ENCODE assay signal across 1 cellular context in genomic region chr11:61158691-61159381, GRCh38.
TF ChIP-seq lines count a peak whose summit lies in the region.

No MANE protein-coding gene starts in this region.

TF ChIP-seq in GM12878, 131 proteins besides CTCF, POLR2A, EP300 and RAD21 (continues in another document):
- no peak for TF ChIP-seq TCF12 (IDR thresholded peaks at IDR 0.05; ENCODE audit: low read depth, low read length)
- TF ChIP-seq BMI1 (IDR thresholded peaks at IDR 0.05; ENCODE audit: borderline replicate concordance), result no peak
- no peak for TF ChIP-seq ESRRA (IDR thresholded peaks at IDR 0.05; ENCODE audit: low read length)
- TF ChIP-seq POLR2AphosphoS5 (IDR thresholded peaks at IDR 0.05; ENCODE audit: low read length), result no peak
- no peak for TF ChIP-seq CREM (IDR thresholded peaks at IDR 0.05; ENCODE audit: low read depth)
- TF ChIP-seq BCL3 (IDR thresholded peaks at IDR 0.05; ENCODE audit: borderline replicate concordance, insufficient read depth, low read depth, low read length, poor library complexity, severe bottlenecking), result no peak
- TF ChIP-seq GATAD2B (conservative IDR thresholded peaks at IDR 0.05; ENCODE audit: low read depth), result 0 out of 2 replicates have a peak, but pooled peaks have one; percentile 36
- peak; percentile 75 for TF ChIP-seq JUNB (IDR thresholded peaks at IDR 0.05)
- TF ChIP-seq ZNF622 (IDR thresholded peaks at IDR 0.05), result no peak
- no peak for TF ChIP-seq ZZZ3 (IDR thresholded peaks at IDR 0.05; ENCODE audit: control insufficient read depth, insufficient read length, low read depth)
- TF ChIP-seq, protein P1, sequence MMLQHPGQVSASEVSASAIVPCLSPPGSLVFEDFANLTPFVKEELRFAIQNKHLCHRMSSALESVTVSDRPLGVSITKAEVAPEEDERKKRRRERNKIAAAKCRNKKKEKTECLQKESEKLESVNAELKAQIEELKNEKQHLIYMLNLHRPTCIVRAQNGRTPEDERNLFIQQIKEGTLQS (IDR thresholded peaks at IDR 0.05; ENCODE audit: borderline replicate concordance, extremely low read depth, low read depth, low read length), result no peak
- no peak for TF ChIP-seq ZNF274 (IDR thresholded peaks at IDR 0.05; ENCODE audit: insufficient read depth, insufficient read length)
- TF ChIP-seq ZBED1 (IDR thresholded peaks at IDR 0.05; ENCODE audit: borderline replicate concordance), result no peak
- no peak for TF ChIP-seq RB1 (IDR thresholded peaks at IDR 0.05; ENCODE audit: borderline replicate concordance)
- TF ChIP-seq HCFC1 (IDR thresholded peaks at IDR 0.05; ENCODE audit: low read length), result no peak
- no peak for TF ChIP-seq EZH2 (IDR thresholded peaks at IDR 0.05; ENCODE audit: borderline replicate concordance, control insufficient read depth, low read depth, low read length)
- no peak for TF ChIP-seq YY1 (IDR thresholded peaks at IDR 0.05; ENCODE audit: low read depth, low read length)
- no peak for TF ChIP-seq SMAD1 (IDR thresholded peaks at IDR 0.05; ENCODE audit: low read depth, partially characterized antibody)
- TF ChIP-seq IRF4 (IDR thresholded peaks at IDR 0.05; ENCODE audit: low read depth, low read length), result peak; percentile 53; the same call in 1 of the 2 replicates
- TF ChIP-seq TCF3 (IDR thresholded peaks at IDR 0.05; ENCODE audit: borderline replicate concordance, insufficient read depth, low read depth, low read length), result no peak
- TF ChIP-seq EED (IDR thresholded peaks at IDR 0.05; ENCODE audit: low read depth), result no peak
- no peak for TF ChIP-seq ZBTB40 (IDR thresholded peaks at IDR 0.05; ENCODE audit: borderline replicate concordance)
- TF ChIP-seq LARP7 (IDR thresholded peaks at IDR 0.05), result no peak
- TF ChIP-seq TCF7 (IDR thresholded peaks at IDR 0.05; ENCODE audit: borderline replicate concordance), result no peak
- no peak for TF ChIP-seq SPI1 (IDR thresholded peaks at IDR 0.05; ENCODE audit: borderline replicate concordance, insufficient read depth, low read depth, low read length)
- no peak for TF ChIP-seq JUND (IDR thresholded peaks at IDR 0.05; ENCODE audit: low read depth, low read length)
- no peak for TF ChIP-seq IRF5 (IDR thresholded peaks at IDR 0.05; ENCODE audit: borderline replicate concordance)
- peak; percentile 65; the same call in 1 of the 2 replicates for TF ChIP-seq NFIC (IDR thresholded peaks at IDR 0.05; ENCODE audit: low read depth, low read length)
- TF ChIP-seq MEF2A (IDR thresholded peaks at IDR 0.05; ENCODE audit: insufficient read depth, low read depth, low read length), result peak; percentile 91
- no peak for TF ChIP-seq SMARCA5 (IDR thresholded peaks at IDR 0.05)
- TF ChIP-seq RELA (IDR thresholded peaks at IDR 0.05; ENCODE audit: borderline replicate concordance, partially characterized antibody), result peak; percentile 69
- no peak for TF ChIP-seq TBL1XR1 (IDR thresholded peaks at IDR 0.05; ENCODE audit: low read depth, low read length)
- TF ChIP-seq CHD4 (IDR thresholded peaks at IDR 0.05), result no peak
- TF ChIP-seq MYC (IDR thresholded peaks at IDR 0.05; ENCODE audit: insufficient read depth, insufficient read length, insufficient replicate concordance, low read length, severe bottlenecking), result no peak
- TF ChIP-seq, protein P2, sequence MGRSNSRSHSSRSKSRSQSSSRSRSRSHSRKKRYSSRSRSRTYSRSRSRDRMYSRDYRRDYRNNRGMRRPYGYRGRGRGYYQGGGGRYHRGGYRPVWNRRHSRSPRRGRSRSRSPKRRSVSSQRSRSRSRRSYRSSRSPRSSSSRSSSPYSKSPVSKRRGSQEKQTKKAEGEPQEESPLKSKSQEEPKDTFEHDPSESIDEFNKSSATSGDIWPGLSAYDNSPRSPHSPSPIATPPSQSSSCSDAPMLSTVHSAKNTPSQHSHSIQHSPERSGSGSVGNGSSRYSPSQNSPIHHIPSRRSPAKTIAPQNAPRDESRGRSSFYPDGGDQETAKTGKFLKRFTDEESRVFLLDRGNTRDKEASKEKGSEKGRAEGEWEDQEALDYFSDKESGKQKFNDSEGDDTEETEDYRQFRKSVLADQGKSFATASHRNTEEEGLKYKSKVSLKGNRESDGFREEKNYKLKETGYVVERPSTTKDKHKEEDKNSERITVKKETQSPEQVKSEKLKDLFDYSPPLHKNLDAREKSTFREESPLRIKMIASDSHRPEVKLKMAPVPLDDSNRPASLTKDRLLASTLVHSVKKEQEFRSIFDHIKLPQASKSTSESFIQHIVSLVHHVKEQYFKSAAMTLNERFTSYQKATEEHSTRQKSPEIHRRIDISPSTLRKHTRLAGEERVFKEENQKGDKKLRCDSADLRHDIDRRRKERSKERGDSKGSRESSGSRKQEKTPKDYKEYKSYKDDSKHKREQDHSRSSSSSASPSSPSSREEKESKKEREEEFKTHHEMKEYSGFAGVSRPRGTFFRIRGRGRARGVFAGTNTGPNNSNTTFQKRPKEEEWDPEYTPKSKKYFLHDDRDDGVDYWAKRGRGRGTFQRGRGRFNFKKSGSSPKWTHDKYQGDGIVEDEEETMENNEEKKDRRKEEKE (IDR thresholded peaks at IDR 0.05), result no peak
- TF ChIP-seq, protein P3, sequence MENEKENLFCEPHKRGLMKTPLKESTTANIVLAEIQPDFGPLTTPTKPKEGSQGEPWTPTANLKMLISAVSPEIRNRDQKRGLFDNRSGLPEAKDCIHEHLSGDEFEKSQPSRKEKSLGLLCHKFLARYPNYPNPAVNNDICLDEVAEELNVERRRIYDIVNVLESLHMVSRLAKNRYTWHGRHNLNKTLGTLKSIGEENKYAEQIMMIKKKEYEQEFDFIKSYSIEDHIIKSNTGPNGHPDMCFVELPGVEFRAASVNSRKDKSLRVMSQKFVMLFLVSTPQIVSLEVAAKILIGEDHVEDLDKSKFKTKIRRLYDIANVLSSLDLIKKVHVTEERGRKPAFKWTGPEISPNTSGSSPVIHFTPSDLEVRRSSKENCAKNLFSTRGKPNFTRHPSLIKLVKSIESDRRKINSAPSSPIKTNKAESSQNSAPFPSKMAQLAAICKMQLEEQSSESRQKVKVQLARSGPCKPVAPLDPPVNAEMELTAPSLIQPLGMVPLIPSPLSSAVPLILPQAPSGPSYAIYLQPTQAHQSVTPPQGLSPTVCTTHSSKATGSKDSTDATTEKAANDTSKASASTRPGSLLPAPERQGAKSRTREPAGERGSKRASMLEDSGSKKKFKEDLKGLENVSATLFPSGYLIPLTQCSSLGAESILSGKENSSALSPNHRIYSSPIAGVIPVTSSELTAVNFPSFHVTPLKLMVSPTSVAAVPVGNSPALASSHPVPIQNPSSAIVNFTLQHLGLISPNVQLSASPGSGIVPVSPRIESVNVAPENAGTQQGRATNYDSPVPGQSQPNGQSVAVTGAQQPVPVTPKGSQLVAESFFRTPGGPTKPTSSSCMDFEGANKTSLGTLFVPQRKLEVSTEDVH (IDR thresholded peaks at IDR 0.05; ENCODE audit: low read depth, partially characterized antibody), result no peak
- no peak for TF ChIP-seq HDAC6 (IDR thresholded peaks at IDR 0.05; ENCODE audit: unreplicated experiment)
- TF ChIP-seq NR2C2 (IDR thresholded peaks at IDR 0.05; ENCODE audit: borderline replicate concordance, control insufficient read depth, insufficient read length, low read depth), result no peak
- TF ChIP-seq CUX1 (IDR thresholded peaks at IDR 0.05; ENCODE audit: insufficient replicate concordance, low read depth, low read length), result no peak
- TF ChIP-seq MYB (IDR thresholded peaks at IDR 0.05; ENCODE audit: borderline replicate concordance, low read depth, low read length), result no peak
- no peak for TF ChIP-seq PML (IDR thresholded peaks at IDR 0.05; ENCODE audit: low read length)
- no peak for TF ChIP-seq MAX (IDR thresholded peaks at IDR 0.05; ENCODE audit: low read depth, low read length)
- TF ChIP-seq RCOR1 (conservative IDR thresholded peaks at IDR 0.05; ENCODE audit: low read depth, low read length), result no peak
- TF ChIP-seq KLF5 (IDR thresholded peaks at IDR 0.05; ENCODE audit: partially characterized antibody), result no peak
- TF ChIP-seq MEF2B (IDR thresholded peaks at IDR 0.05; ENCODE audit: partially characterized antibody, poor library complexity, severe bottlenecking), result peak; percentile 59
- TF ChIP-seq DPF2 (IDR thresholded peaks at IDR 0.05), result peak; percentile 80
- no peak for TF ChIP-seq POU2F2 (IDR thresholded peaks at IDR 0.05; ENCODE audit: borderline replicate concordance, low read depth, low read length)
- no peak for TF ChIP-seq SP1 (IDR thresholded peaks at IDR 0.05; ENCODE audit: low read depth, low read length)
